Comparison of ENCODE assay signal across 13 cellular contexts in the genomic region with DNA sequence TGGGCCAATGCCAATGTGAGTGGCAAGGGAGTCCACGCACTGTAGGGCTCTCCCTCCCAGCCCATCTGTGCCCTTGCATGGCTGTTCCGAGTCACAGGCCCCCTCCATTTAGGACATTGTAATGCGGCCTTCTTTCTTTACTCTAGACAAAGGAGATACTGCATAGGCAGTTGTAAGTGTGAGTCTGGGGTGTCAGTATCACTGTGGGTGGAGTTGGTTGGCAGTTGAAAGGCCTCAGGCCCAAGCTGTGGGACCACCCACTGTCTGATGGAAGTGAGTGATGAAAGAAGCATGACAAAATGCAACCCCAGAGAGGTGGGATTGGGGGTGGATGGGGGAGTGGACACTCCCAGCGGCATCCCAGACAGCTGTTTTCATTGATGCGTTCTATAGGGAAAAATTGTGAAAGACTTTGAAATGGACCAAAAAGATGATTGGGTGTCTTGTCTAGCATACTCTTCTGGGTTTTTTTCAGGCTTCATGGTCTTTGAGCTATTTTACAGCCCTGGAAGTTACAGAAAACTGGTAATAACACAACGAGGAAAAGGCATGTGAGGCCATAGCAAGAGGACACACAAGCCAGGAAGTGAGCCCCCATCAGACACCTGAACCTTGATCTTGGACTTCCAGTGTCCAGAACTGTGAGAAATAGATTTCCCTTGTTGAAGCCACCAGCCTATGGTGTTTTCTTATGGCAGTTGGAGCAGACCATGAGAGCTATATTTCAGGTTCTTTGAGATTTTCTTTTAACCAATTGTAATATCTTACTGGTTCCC.
DNase-seq lines count a peak whose midpoint lies in the region; TF ChIP-seq lines count a peak whose summit lies in the region.
"Had no signal": no experiment of that assay in that cellular context is flagged by ENCODE, and none has a peak within 500 bp of the region (broad histone marks: within the 10 kb centered on the region; RNA-seq: fewer than 3 reads in every experiment).

No MANE protein-coding gene starts in this region.

- H3K4me3 ChIP-seq in H7 (ENCODE audit: insufficient read depth, low read depth, low read length) (no peak overlapping the region), SJCRH30 (no peak overlapping the region), A673 (ENCODE audit: low read depth, low read length, poor library complexity, severe bottlenecking) (no peak overlapping the region), adrenal gland (no peak overlapping the region)

- 81 to 88% (median 86%) methylated on average over 6 of the region's 6 CpGs for WGBS in adrenal gland, 4 donors

- H3K36me3 ChIP-seq in H7 (replicated peaks; ENCODE audit: control insufficient read depth, insufficient read depth, low read length) = no peaks in the 10 kb centered on the region
- no peaks in the 10 kb centered on the region for H3K36me3 ChIP-seq in SJCRH30
- no peaks in the 10 kb centered on the region for H3K36me3 ChIP-seq in A673 (ENCODE audit: insufficient read depth, low read length, poor library complexity, severe bottlenecking)
- H3K36me3 ChIP-seq in adrenal gland (replicated peaks in 1 of 2) = no peaks in the 10 kb centered on the region

- intact Hi-C loops in dendritic cell treated with granulocyte-macrophage colony-stimulating factor and Interleukin-4, amounts not matched to agents 40 ng/mL and 50 ng/mL, for 4 days (cut with micrococcal nuclease) = loop anchor here (5.0 kb wide), 1 partner anchor 87 kb away; no protein-coding TSS in a partner anchor
- intact Hi-C loops in A673 (cut with micrococcal nuclease; ENCODE audit: unreplicated experiment) (no loop called here), adrenal gland (cut with DNase I) (no loop called here)

- H3K27ac ChIP-seq in SJCRH30 (peak overlapping the region; percentile 32; the same call in 1 of the 2 replicates), A673 (ENCODE audit: low read depth, low read length, poor library complexity, severe bottlenecking) (no peak overlapping the region), adrenal gland (no peak overlapping the region)

- DNase-seq in H7 = peak; percentile 50
- DNase-seq in SJCRH30 = peak; percentile 59 to 68
- DNase-seq in putamen (ENCODE audit: low spot score) = peak; percentile 19
- DNase-seq in A673 (ENCODE audit: low spot score) = no peak
- no peak for DNase-seq in activated naive CD4-positive, alpha-beta T cell (lab: John Stamatoyannopoulos, UW)
- no peak for DNase-seq in adrenal gland
- DNase-seq: CD4-positive, alpha-beta T cell; KG1; NCI-H1436; NCI-H2081; NCI-H748 treated with DMSO at 0.1 percent for 48 hours had no signal

- H3K27me3 ChIP-seq in H7 (ENCODE audit: control insufficient read depth, insufficient read depth, low read length) = no peaks in the 10 kb centered on the region; the same call in 1 of the 2 replicates
- H3K27me3 ChIP-seq in SJCRH30 = no peaks in the 10 kb centered on the region
- no peaks in the 10 kb centered on the region for H3K27me3 ChIP-seq in A673 (replicated peaks; ENCODE audit: insufficient read depth, low read depth, low read length, poor library complexity)
- H3K27me3 ChIP-seq in adrenal gland = no peaks in the 10 kb centered on the region

- no peaks in the 10 kb centered on the region for H3K9me3 ChIP-seq in SJCRH30 (replicated peaks)
- H3K9me3 ChIP-seq in A673 (ENCODE audit: low read depth, low read length, poor library complexity, severe bottlenecking) = no peaks in the 10 kb centered on the region
- H3K9me3 ChIP-seq in adrenal gland (replicated peaks in 1 of 3) = no peaks in the 10 kb centered on the region

- no peak overlapping the region for H3K4me3 Mint-ChIP-seq in dendritic cell treated with granulocyte-macrophage colony-stimulating factor and Interleukin-4, amounts not matched to agents 40 ng/mL and 50 ng/mL, for 4 days
- H3K4me3 Mint-ChIP-seq: B cell; CD4-positive, alpha-beta T cell had no signal

- peak overlapping the region; percentile 62 for H3K27ac Mint-ChIP-seq in dendritic cell treated with granulocyte-macrophage colony-stimulating factor and Interleukin-4, amounts not matched to agents 40 ng/mL and 50 ng/mL, for 4 days
- H3K27ac Mint-ChIP-seq: B cell; CD4-positive, alpha-beta T cell had no signal

- no peak for TF ChIP-seq POLR2A in adrenal gland (IDR thresholded peaks at IDR 0.05)

- POLR2A ChIA-PET in A673 (lab: Charles Lee; ENCODE audit: low non-redundant PET) = no interaction called here

- peaks cover 10% of the 10 kb centered on the region for H3K9me3 Mint-ChIP-seq in dendritic cell treated with granulocyte-macrophage colony-stimulating factor and Interleukin-4, amounts not matched to agents 40 ng/mL and 50 ng/mL, for 4 days
- H3K9me3 Mint-ChIP-seq: CD4-positive, alpha-beta T cell had no signal

- no peaks in the 10 kb centered on the region for H3K36me3 Mint-ChIP-seq in dendritic cell treated with granulocyte-macrophage colony-stimulating factor and Interleukin-4, amounts not matched to agents 40 ng/mL and 50 ng/mL, for 4 days (ENCODE audit: low read depth)

- no peak for TF ChIP-seq CTCF in A673 (conservative IDR thresholded peaks at IDR 0.05; ENCODE audit: low read depth, low read length)
- TF ChIP-seq CTCF in adrenal gland (IDR thresholded peaks at IDR 0.05) = no peak

- CTCF ChIA-PET in A673 (lab: Charles Lee) = no interaction called here

- peaks cover 47% of the 10 kb centered on the region for H3K4me1 Mint-ChIP-seq in dendritic cell treated with granulocyte-macrophage colony-stimulating factor and Interleukin-4, amounts not matched to agents 40 ng/mL and 50 ng/mL, for 4 days (ENCODE audit: low read depth)
- H3K4me1 Mint-ChIP-seq: B cell had no signal

- H3K4me1 ChIP-seq in SJCRH30 (peaks cover 41% of the 10 kb centered on the region), A673 (ENCODE audit: insufficient read depth, low read length, poor library complexity, severe bottlenecking) (peaks cover 7% of the 10 kb centered on the region), adrenal gland (replicated peaks in 1 of 2) (no peaks in the 10 kb centered on the region)

- BruUV-seq in A673 (replicated peaks; lab: Mats Ljungman, UMichigan) = no TSS peak

- peaks cover 15% of the 10 kb centered on the region for H3K27me3 Mint-ChIP-seq in dendritic cell treated with granulocyte-macrophage colony-stimulating factor and Interleukin-4, amounts not matched to agents 40 ng/mL and 50 ng/mL, for 4 days

Comparison
In these comparisons a context has a peak if more than half of its experiments do, and no peak if none do; other contexts are left out.
1. DNase-seq: peak in H7 (single experiment), SJCRH30 (2 of 2) and putamen (single experiment); none in A673 (single experiment), activated naive CD4-positive, alpha-beta T cell (0 of 4) and adrenal gland (0 of 7).